In the genomic region with DNA sequence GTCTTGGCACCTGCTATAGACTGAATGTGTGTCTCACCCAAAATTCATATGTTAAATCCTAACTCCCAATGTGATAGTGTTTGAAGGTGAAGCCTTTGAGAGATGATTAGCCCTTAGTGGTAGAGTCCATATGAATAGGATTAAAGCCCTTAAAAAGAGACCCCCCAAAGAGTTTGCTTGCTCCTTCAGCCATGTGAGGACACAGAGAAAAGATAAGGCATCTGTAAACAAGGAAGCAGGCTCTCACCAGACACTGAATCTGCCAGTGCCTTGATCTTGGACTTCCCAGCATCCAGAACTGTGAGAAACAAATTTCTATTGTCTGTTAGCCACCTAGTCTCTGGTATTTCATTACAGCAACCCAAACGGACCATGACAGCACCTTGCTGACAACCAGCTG, we compare ENCODE assay signal across 16 cellular contexts. TPM values are rescaled to one million over a fixed set of nuclear protein-coding genes. Genes with fewer than 3 reads are reported as not detected.
DNase-seq lines count a peak whose midpoint lies in the region; ATAC-seq and TF ChIP-seq lines count a peak whose summit lies in the region.
"Had no signal": no experiment of that assay in that cellular context is flagged by ENCODE, and none has a peak within 500 bp of the region (broad histone marks: within the 10 kb centered on the region; RNA-seq: fewer than 3 reads in every experiment).

No MANE protein-coding gene starts in this region.

- H3K9me3 ChIP-seq in PC-9 (ENCODE audit: insufficient read depth, low read depth) (no peaks in the 10 kb centered on the region), skeletal muscle satellite cell (replicated peaks; ENCODE audit: low read length) (no peaks in the 10 kb centered on the region)

- H3K27ac ChIP-seq in PC-9 (peak overlapping the region; percentile 75), epithelial cell of prostate (peak overlapping the region; percentile 64), RWPE1 (no peak overlapping the region)

- peaks cover 19% of the 10 kb centered on the region; the same call in 1 of the 2 replicates for H4K20me1 ChIP-seq in PC-9 (ENCODE audit: insufficient read depth)

- H3K4me3 Mint-ChIP-seq in activated naive CD4-positive, alpha-beta T cell treated with anti-CD3 and anti-CD28 coated beads, Interleukin-2, amount 50 U/mL, for 24 hours: no peak overlapping the region
- H3K4me3 Mint-ChIP-seq: activated naive CD8-positive, alpha-beta T cell treated with anti-CD3 and anti-CD28 coated beads, Interleukin-2, amount 10 ng/mL, durations not matched to agents 7 days and 5 days; CD8-positive, alpha-beta T cell; memory B cell; stimulated activated effector memory CD8-positive, alpha-beta T cell treated with anti-CD3 and anti-CD28 coated beads, Interleukin-12 subunit alpha, Interleukin-12 subunit beta, amount 100 ng/mL, for 72 hours; T-helper 1 cell treated with Interleukin-12 subunit alpha and Interleukin-12 subunit beta and Interleukin-4 antibody, amounts not matched to agents 30 μg/mL and 1 μg/mL, for 36 hours had no signal

- TF ChIP-seq CTCF in PC-9 (conservative IDR thresholded peaks at IDR 0.05): no peak
- no peak for TF ChIP-seq CTCF in RWPE1 (conservative IDR thresholded peaks at IDR 0.05; ENCODE audit: low read depth)

- peak overlapping the region; percentile 41 for H3K27ac Mint-ChIP-seq in activated naive CD4-positive, alpha-beta T cell treated with anti-CD3 and anti-CD28 coated beads, Interleukin-2, amount 50 U/mL, for 24 hours
- H3K27ac Mint-ChIP-seq: activated naive CD8-positive, alpha-beta T cell treated with anti-CD3 and anti-CD28 coated beads, Interleukin-2, amount 10 ng/mL, durations not matched to agents 7 days and 5 days; CD8-positive, alpha-beta T cell; memory B cell; stimulated activated effector memory CD8-positive, alpha-beta T cell treated with anti-CD3 and anti-CD28 coated beads, Interleukin-12 subunit alpha, Interleukin-12 subunit beta, amount 100 ng/mL, for 72 hours; T-helper 1 cell treated with Interleukin-12 subunit alpha and Interleukin-12 subunit beta and Interleukin-4 antibody, amounts not matched to agents 30 μg/mL and 1 μg/mL, for 36 hours had no signal

- POLR2A ChIA-PET in PC-9 (lab: Charles Lee; ENCODE audit: unreplicated experiment): no interaction called here
- POLR2A ChIA-PET in RWPE1 (lab: Yijun Ruan, JAX; ENCODE audit: low non-redundant PET): no interaction called here

- peaks cover 70% of the 10 kb centered on the region for H3K4me1 Mint-ChIP-seq in activated naive CD4-positive, alpha-beta T cell treated with anti-CD3 and anti-CD28 coated beads, Interleukin-2, amount 50 U/mL, for 24 hours

- peaks cover 20% of the 10 kb centered on the region for H3K36me3 Mint-ChIP-seq in activated naive CD4-positive, alpha-beta T cell treated with anti-CD3 and anti-CD28 coated beads, Interleukin-2, amount 50 U/mL, for 24 hours

- no peaks in the 10 kb centered on the region for H3K27me3 Mint-ChIP-seq in activated naive CD4-positive, alpha-beta T cell treated with anti-CD3 and anti-CD28 coated beads, Interleukin-2, amount 50 U/mL, for 24 hours
- H3K27me3 Mint-ChIP-seq: activated naive CD8-positive, alpha-beta T cell treated with anti-CD3 and anti-CD28 coated beads, Interleukin-2, amount 10 ng/mL, durations not matched to agents 7 days and 5 days; memory B cell had no signal

- H3K4me1 ChIP-seq in PC-9 (replicated peaks; ENCODE audit: insufficient read depth) (peaks cover 25% of the 10 kb centered on the region), skeletal muscle satellite cell (ENCODE audit: control insufficient read depth, insufficient read depth, low read length) (peaks cover 15% of the 10 kb centered on the region)

- H3K27me3 ChIP-seq in PC-9 (ENCODE audit: insufficient read depth, low read depth) (no peaks in the 10 kb centered on the region), skeletal muscle satellite cell (ENCODE audit: control insufficient read depth, insufficient read depth, low read length) (no peaks in the 10 kb centered on the region)

- CTCF ChIA-PET in PC-9 (lab: Charles Lee) (interaction anchor here (0.5 kb wide), 1 partner anchor 20 kb away, joined by 3 read pairs; no protein-coding TSS in a partner anchor), RWPE1 (lab: Yijun Ruan, JAX) (interaction anchor here (0.5 kb wide), 2 partner anchors 50 to 436 kb away, joined by 3 to 5 read pairs; no protein-coding TSS in a partner anchor)

- H2AFZ ChIP-seq in PC-9: no peak overlapping the region

- DNase-seq in activated naive CD4-positive, alpha-beta T cell (lab: John Stamatoyannopoulos, UW): no peak
- no peak for DNase-seq in PC-9
- no peak for DNase-seq in epithelial cell of prostate (ENCODE audit: low read depth, low spot score)
- DNase-seq in DMS153 (lab: John Stamatoyannopoulos, UW): no peak
- no peak for DNase-seq in RWPE1 (ENCODE audit: low spot score)
- DNase-seq: activated CD4-positive, CD25-positive, alpha-beta regulatory T cell treated with anti-CD3 and anti-CD28 coated beads, Interleukin-2, amount 50 U/mL, for 72 hours; activated naive CD8-positive, alpha-beta T cell treated with anti-CD3 and anti-CD28 coated beads, Interleukin-2, amount 10 ng/mL, durations not matched to agents 7 days and 5 days; NCI-H2081; NCI-H748 treated with DMSO at 0.1 percent for 48 hours had no signal

- H3K9me2 ChIP-seq in PC-9 (ENCODE audit: insufficient read depth): no peaks in the 10 kb centered on the region

- BruUV-seq in PC-9 (replicated peaks; lab: Mats Ljungman, UMichigan): no TSS peak

- H3K4me3 ChIP-seq in PC-9 (no peak overlapping the region), skeletal muscle satellite cell (ENCODE audit: low read length) (no peak overlapping the region)

- intact Hi-C loops in PC-9 (cut with micrococcal nuclease; ENCODE audit: unreplicated experiment): no loop called here

- no peak for ATAC-seq in GM21786 (IDR thresholded peaks at IDR 0.05; ENCODE audit: unreplicated experiment)

- no peak overlapping the region for H3K9ac ChIP-seq in skeletal muscle satellite cell (ENCODE audit: low read depth, low read length)

- H3F3A ChIP-seq in PC-9 (ENCODE audit: insufficient read depth, low read depth): peaks cover 26% of the 10 kb centered on the region

- no peaks in the 10 kb centered on the region for H3K9me3 Mint-ChIP-seq in activated naive CD4-positive, alpha-beta T cell treated with anti-CD3 and anti-CD28 coated beads, Interleukin-2, amount 50 U/mL, for 24 hours
- H3K9me3 Mint-ChIP-seq: activated naive CD8-positive, alpha-beta T cell treated with anti-CD3 and anti-CD28 coated beads, Interleukin-2, amount 10 ng/mL, durations not matched to agents 7 days and 5 days; CD8-positive, alpha-beta T cell; memory B cell; stimulated activated effector memory CD8-positive, alpha-beta T cell treated with anti-CD3 and anti-CD28 coated beads, Interleukin-12 subunit alpha, Interleukin-12 subunit beta, amount 100 ng/mL, for 72 hours; T-helper 1 cell treated with Interleukin-12 subunit alpha and Interleukin-12 subunit beta and Interleukin-4 antibody, amounts not matched to agents 30 μg/mL and 1 μg/mL, for 36 hours had no signal

- peak overlapping the region; percentile 14 for H3K4me2 ChIP-seq in PC-9
- peak overlapping the region; percentile 15 for H3K4me2 ChIP-seq in skeletal muscle satellite cell (ENCODE audit: low read length)

- H3K79me2 ChIP-seq in PC-9 (ENCODE audit: low read depth): peaks cover 78% of the 10 kb centered on the region

- peaks cover 25% of the 10 kb centered on the region for H3K36me3 ChIP-seq in PC-9 (ENCODE audit: low read depth)
- H3K36me3 ChIP-seq in skeletal muscle satellite cell (ENCODE audit: insufficient read depth, low read length): peaks cover 16% of the 10 kb centered on the region

RNA-seq across cellular contexts. Expression of a gene that starts 16.6 kb away (rescaled TPM):
- 78.2 and 89.2 TPM in 2 replicates for total RNA-seq in PC-9 (2021)
- 36.0 and 38.0 TPM in 2 replicates for total RNA-seq in skeletal muscle satellite cell (2012; rRNA removed)
